ENCODE assay signal across 1 cellular context in the genomic region with DNA sequence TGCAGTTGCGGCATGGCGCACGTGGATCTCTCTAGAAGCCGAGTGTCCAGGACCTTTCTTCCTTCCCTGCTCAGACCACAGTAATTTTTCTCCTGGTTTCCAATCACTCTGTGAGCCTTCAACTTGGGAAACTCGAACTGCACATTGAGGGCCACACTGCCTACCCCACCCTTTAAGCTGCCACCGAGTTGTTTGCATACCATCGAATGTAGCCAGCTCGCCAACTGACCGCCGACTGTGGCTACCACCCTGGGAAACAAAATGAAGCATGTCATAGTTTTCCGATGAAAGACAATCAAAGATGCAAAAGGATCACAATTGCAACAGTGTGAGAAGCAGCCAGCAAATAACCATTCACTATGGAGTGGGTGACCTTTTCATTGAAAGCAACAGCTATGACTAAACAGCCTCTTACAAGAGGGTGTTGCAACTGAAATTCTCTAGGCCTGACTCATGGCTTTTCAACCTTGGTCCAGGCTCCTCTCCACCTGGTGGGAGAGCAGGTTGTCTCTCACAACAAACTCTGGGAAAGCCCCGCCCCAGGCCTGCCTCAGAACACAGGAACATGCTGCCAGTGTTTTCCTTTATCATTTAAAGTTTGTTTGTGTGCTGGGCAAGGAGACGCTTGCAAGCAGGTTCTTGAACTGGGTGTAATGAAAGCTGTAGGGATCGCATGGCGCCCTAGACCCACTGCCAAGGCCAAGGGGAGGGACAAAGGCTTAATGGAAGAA.
TF ChIP-seq lines count a peak whose summit lies in the region.

No MANE protein-coding gene starts in this region.

TF ChIP-seq in GM23338, 12 proteins besides CTCF, POLR2A, EP300 and RAD21 (continued from another document):
- TF ChIP-seq, protein P1, sequence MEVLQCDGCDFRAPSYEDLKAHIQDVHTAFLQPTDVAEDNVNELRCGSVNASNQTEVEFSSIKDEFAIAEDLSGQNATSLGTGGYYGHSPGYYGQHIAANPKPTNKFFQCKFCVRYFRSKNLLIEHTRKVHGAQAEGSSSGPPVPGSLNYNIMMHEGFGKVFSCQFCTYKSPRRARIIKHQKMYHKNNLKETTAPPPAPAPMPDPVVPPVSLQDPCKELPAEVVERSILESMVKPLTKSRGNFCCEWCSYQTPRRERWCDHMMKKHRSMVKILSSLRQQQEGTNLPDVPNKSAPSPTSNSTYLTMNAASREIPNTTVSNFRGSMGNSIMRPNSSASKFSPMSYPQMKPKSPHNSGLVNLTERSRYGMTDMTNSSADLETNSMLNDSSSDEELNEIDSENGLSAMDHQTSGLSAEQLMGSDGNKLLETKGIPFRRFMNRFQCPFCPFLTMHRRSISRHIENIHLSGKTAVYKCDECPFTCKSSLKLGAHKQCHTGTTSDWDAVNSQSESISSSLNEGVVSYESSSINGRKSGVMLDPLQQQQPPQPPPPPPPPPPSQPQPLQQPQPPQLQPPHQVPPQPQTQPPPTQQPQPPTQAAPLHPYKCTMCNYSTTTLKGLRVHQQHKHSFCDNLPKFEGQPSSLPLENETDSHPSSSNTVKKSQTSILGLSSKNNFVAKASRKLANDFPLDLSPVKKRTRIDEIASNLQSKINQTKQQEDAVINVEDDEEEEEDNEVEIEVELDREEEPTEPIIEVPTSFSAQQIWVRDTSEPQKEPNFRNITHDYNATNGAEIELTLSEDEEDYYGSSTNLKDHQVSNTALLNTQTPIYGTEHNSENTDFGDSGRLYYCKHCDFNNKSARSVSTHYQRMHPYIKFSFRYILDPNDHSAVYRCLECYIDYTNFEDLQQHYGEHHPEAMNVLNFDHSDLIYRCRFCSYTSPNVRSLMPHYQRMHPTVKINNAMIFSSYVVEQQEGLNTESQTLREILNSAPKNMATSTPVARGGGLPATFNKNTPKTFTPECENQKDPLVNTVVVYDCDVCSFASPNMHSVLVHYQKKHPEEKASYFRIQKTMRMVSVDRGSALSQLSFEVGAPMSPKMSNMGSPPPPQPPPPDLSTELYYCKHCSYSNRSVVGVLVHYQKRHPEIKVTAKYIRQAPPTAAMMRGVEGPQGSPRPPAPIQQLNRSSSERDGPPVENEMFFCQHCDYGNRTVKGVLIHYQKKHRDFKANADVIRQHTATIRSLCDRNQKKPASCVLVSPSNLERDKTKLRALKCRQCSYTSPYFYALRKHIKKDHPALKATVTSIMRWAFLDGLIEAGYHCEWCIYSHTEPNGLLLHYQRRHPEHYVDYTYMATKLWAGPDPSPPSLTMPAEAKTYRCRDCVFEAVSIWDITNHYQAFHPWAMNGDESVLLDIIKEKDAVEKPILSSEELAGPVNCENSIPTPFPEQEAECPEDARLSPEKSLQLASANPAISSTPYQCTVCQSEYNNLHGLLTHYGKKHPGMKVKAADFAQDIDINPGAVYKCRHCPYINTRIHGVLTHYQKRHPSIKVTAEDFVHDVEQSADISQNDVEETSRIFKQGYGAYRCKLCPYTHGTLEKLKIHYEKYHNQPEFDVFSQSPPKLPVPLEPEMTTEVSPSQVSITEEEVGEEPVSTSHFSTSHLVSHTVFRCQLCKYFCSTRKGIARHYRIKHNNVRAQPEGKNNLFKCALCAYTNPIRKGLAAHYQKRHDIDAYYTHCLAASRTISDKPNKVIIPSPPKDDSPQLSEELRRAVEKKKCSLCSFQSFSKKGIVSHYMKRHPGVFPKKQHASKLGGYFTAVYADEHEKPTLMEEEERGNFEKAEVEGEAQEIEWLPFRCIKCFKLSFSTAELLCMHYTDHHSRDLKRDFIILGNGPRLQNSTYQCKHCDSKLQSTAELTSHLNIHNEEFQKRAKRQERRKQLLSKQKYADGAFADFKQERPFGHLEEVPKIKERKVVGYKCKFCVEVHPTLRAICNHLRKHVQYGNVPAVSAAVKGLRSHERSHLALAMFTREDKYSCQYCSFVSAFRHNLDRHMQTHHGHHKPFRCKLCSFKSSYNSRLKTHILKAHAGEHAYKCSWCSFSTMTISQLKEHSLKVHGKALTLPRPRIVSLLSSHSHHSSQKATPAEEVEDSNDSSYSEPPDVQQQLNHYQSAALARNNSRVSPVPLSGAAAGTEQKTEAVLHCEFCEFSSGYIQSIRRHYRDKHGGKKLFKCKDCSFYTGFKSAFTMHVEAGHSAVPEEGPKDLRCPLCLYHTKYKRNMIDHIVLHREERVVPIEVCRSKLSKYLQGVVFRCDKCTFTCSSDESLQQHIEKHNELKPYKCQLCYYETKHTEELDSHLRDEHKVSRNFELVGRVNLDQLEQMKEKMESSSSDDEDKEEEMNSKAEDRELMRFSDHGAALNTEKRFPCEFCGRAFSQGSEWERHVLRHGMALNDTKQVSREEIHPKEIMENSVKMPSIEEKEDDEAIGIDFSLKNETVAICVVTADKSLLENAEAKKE (CRISPR knock-in tag; IDR thresholded peaks at IDR 0.05) = no peak
- TF ChIP-seq STAT1 (IDR thresholded peaks at IDR 0.05; ENCODE audit: unreplicated experiment) = no peak
- TF ChIP-seq, protein P2, sequence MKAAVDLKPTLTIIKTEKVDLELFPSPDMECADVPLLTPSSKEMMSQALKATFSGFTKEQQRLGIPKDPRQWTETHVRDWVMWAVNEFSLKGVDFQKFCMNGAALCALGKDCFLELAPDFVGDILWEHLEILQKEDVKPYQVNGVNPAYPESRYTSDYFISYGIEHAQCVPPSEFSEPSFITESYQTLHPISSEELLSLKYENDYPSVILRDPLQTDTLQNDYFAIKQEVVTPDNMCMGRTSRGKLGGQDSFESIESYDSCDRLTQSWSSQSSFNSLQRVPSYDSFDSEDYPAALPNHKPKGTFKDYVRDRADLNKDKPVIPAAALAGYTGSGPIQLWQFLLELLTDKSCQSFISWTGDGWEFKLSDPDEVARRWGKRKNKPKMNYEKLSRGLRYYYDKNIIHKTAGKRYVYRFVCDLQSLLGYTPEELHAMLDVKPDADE (IDR thresholded peaks at IDR 0.05) = no peak
